ENCODE assay signal across 1 cellular context in the genomic region with DNA sequence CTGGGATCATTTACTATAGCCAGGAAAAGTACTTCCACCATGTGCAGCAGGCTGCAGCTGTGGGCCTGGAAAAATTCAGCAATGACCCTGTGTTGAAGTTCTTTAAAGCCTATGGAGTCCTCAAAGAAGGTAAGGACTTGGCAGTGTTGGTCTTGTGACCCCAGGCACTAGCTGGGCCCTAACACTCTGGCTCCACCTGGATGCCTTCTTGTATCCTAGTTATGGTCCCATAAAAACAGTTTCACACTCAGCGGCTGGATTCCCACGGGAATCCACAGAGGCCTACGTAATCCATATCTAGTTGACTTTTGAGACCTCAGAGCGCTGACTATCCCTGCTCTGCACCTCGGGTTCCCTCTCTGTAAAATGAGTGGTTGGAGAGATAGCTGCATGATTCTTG.
TF ChIP-seq lines count a peak whose summit lies in the region.

No MANE protein-coding gene starts in this region.

TF ChIP-seq in neural cell, 6 proteins besides CTCF, POLR2A, EP300 and RAD21:
- TF ChIP-seq MXI1 (conservative IDR thresholded peaks at IDR 0.05; ENCODE audit: poor library complexity, severe bottlenecking) (no peak), EZH2 (IDR thresholded peaks at IDR 0.05; ENCODE audit: borderline replicate concordance, insufficient read depth, low read length, poor library complexity, severe bottlenecking) (no peak), SMC3 (conservative IDR thresholded peaks at IDR 0.05; ENCODE audit: poor library complexity) (no peak), POLR2AphosphoS5 (IDR thresholded peaks at IDR 0.05) (no peak), TAF1 (IDR thresholded peaks at IDR 0.05; ENCODE audit: low read depth) (no peak)
- TF ChIP-seq, protein P1, sequence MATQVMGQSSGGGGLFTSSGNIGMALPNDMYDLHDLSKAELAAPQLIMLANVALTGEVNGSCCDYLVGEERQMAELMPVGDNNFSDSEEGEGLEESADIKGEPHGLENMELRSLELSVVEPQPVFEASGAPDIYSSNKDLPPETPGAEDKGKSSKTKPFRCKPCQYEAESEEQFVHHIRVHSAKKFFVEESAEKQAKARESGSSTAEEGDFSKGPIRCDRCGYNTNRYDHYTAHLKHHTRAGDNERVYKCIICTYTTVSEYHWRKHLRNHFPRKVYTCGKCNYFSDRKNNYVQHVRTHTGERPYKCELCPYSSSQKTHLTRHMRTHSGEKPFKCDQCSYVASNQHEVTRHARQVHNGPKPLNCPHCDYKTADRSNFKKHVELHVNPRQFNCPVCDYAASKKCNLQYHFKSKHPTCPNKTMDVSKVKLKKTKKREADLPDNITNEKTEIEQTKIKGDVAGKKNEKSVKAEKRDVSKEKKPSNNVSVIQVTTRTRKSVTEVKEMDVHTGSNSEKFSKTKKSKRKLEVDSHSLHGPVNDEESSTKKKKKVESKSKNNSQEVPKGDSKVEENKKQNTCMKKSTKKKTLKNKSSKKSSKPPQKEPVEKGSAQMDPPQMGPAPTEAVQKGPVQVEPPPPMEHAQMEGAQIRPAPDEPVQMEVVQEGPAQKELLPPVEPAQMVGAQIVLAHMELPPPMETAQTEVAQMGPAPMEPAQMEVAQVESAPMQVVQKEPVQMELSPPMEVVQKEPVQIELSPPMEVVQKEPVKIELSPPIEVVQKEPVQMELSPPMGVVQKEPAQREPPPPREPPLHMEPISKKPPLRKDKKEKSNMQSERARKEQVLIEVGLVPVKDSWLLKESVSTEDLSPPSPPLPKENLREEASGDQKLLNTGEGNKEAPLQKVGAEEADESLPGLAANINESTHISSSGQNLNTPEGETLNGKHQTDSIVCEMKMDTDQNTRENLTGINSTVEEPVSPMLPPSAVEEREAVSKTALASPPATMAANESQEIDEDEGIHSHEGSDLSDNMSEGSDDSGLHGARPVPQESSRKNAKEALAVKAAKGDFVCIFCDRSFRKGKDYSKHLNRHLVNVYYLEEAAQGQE (IDR thresholded peaks at IDR 0.05; ENCODE audit: borderline replicate concordance), result no peak
